Comparison of ENCODE assay signal across 8 cellular contexts in genomic region chr2:162840598-162841246, GRCh38. TPM values are rescaled to one million over a fixed set of nuclear protein-coding genes. Genes with fewer than 3 reads are reported as not detected.
DNase-seq lines count a peak whose midpoint lies in the region; ATAC-seq, FAIRE-seq and TF ChIP-seq lines count a peak whose summit lies in the region.

No MANE protein-coding gene starts in this region.

- H3K4me2 ChIP-seq in GM12878 (ENCODE audit: control insufficient read depth, insufficient read depth): no peak overlapping the region

- RAD21 ChIA-PET in GM12878 (lab: Charles Lee; ENCODE audit: unreplicated experiment): no interaction called here

- no peaks in the 10 kb centered on the region for H4K20me1 ChIP-seq in GM12878 (ENCODE audit: control insufficient read depth, insufficient read depth)

- H3K4me1 ChIP-seq in GM12878 (ENCODE audit: control insufficient read depth, insufficient read depth, low read length): no peaks in the 10 kb centered on the region

- TF ChIP-seq EP300 in GM12878 (IDR thresholded peaks at IDR 0.05; ENCODE audit: borderline replicate concordance in 1 of 2, control insufficient read depth in 1 of 2, low read depth in 2 of 2, low read length in 2 of 2): no peak

- POLR2A ChIA-PET in GM12878 (lab: Charles Lee): no interaction called here

- in situ Hi-C loops in GM12878 (cut with MboI): no loop called here

- ATAC-seq in GM12878: peak; percentile 71

- SMC1A ChIA-PET in GM12878 (lab: Charles Lee; ENCODE audit: uncharacterized antibody, unreplicated experiment): no interaction called here

- no peak overlapping the region for H3K27ac ChIP-seq in GM12878 (ENCODE audit: control insufficient read depth, insufficient read depth)

- DNase-seq in NCI-H1105 (lab: John Stamatoyannopoulos, UW) (peak; percentile 7), NCI-H1105 treated with DMSO at 0.1 percent for 48 hours (lab: John Stamatoyannopoulos, UW) (no peak), H4 (ENCODE audit: low spot score) (peak; percentile 60), MV-4-11 (lab: John Stamatoyannopoulos, UW) (peak; percentile 62), GM12878 (ENCODE audit: low read depth, low spot score) (peak; percentile 4), kidney tubule cell (ENCODE audit: low spot score) (peak; percentile 72), NCI-H1694 (lab: John Stamatoyannopoulos, UW) (no peak)
- DNase-seq in effector CD4-positive, alpha-beta T cell: no peak

- H3K9ac ChIP-seq in GM12878 (ENCODE audit: control insufficient read depth, insufficient read depth, low read length): no peak overlapping the region

- no peaks in the 10 kb centered on the region for H3K9me3 ChIP-seq in GM12878 (replicated peaks; ENCODE audit: control insufficient read depth, insufficient read depth, low read length)

- no peak overlapping the region for H3K4me3 ChIP-seq in GM12878

- TF ChIP-seq CTCF in GM12878 (IDR thresholded peaks at IDR 0.05 in 2 of 3, conservative IDR thresholded peaks at IDR 0.05 in 1 of 3; ENCODE audit: control insufficient read depth in 2 of 3, extremely low read depth in 1 of 3, insufficient read depth in 1 of 3, low read depth in 3 of 3, low read length in 3 of 3): no peak

- H3K27me3 ChIP-seq in GM12878 (replicated peaks in 1 of 2; ENCODE audit: control insufficient read depth in 2 of 2, insufficient read depth in 2 of 2, low read length in 1 of 2): peaks cover 0 to 2% of the 10 kb centered on the region in 2 experiments; a peak in 2 of 4 replicates

- 22% methylated on average over 8 of the region's 8 CpGs for WGBS in GM12878 (ENCODE audit: insufficient coverage, insufficient replicate concordance, low lambda C conversion rate, missing lambda C conversion rate)

- no TSS peak for BruUV-seq in GM12878 (replicated peaks; lab: Mats Ljungman, UMichigan)

- H3K36me3 ChIP-seq in GM12878 (ENCODE audit: control insufficient read depth in 2 of 2, insufficient read depth in 2 of 2, low read length in 1 of 2): no peaks in the 10 kb centered on the region

- no peak for TF ChIP-seq POLR2A in GM12878 (IDR thresholded peaks at IDR 0.05; ENCODE audit: low read depth, low read length)

- intact Hi-C loops in GM12878 (cut with micrococcal nuclease; ENCODE audit: unreplicated experiment): no loop called here

- no peak for TF ChIP-seq RAD21 in GM12878 (IDR thresholded peaks at IDR 0.05; ENCODE audit: insufficient read depth, low read depth, low read length)

- CTCF ChIA-PET in GM12878 (lab: Yijun Ruan, JAX): interaction anchor here (2.0 kb wide), 1 partner anchor 11 kb away, joined by 5 read pairs; no protein-coding TSS in a partner anchor

- H3K79me2 ChIP-seq in GM12878 (ENCODE audit: control insufficient read depth, insufficient read depth, low read length): no peaks in the 10 kb centered on the region

- no peak for FAIRE-seq in GM12878 (lab: Jason Lieb, UNC)

- H2AFZ ChIP-seq in GM12878 (ENCODE audit: control insufficient read depth, low read depth, low read length): no peak overlapping the region

TF ChIP-seq in GM12878, 131 proteins besides CTCF, POLR2A, EP300 and RAD21 (continues in another document):
- TF ChIP-seq IKZF1 (conservative IDR thresholded peaks at IDR 0.05) (no peak), ZBTB40 (IDR thresholded peaks at IDR 0.05; ENCODE audit: borderline replicate concordance) (peak; percentile 83), HDAC2 (IDR thresholded peaks at IDR 0.05) (peak; percentile 63; the same call in 1 of the 2 replicates), SREBF1 (IDR thresholded peaks at IDR 0.05; ENCODE audit: low read length) (peak; percentile 94), RCOR1 (conservative IDR thresholded peaks at IDR 0.05; ENCODE audit: low read depth, low read length) (peak; percentile 88; the same call in 1 of the 2 replicates), REST (IDR thresholded peaks at IDR 0.05; ENCODE audit: low read depth, low read length) (peak; percentile 100), IRF4 (IDR thresholded peaks at IDR 0.05; ENCODE audit: low read depth, low read length) (0 out of 2 replicates have a peak, but pooled peaks have one; percentile 45), ZNF24 (IDR thresholded peaks at IDR 0.05) (no peak), ZZZ3 (IDR thresholded peaks at IDR 0.05; ENCODE audit: control insufficient read depth, insufficient read length, low read depth) (no peak)

RNA-seq across cellular contexts. Expression of gene KCNH7, which starts 2.2 kb away (rescaled TPM):
- 0.06 TPM in 1 of 2 replicates, not detected in the other for total RNA-seq in H4 (2014; rRNA removed; shearing (Covaris generic))
- not detected in 2 replicates for total RNA-seq in GM12878 (2013; cell fraction: nucleolus; rRNA removed)
- total RNA-seq in GM12878 (2014; rRNA removed): not detected in 2 replicates
- not detected in 2 replicates for total RNA-seq in GM12878 (2014; rRNA removed; fragmentation: Illumina TruSeq; extraction: Trizol)
- total RNA-seq in GM12878 (2021): not detected in 2 replicates
- not detected for polyA plus RNA-seq in GM12878 (2011; ENCODE audit: low read depth)
- not detected in 2 replicates for polyA plus RNA-seq in GM12878 (2011; rRNA removed)
- not detected in 2 replicates for polyA plus RNA-seq in GM12878 (2011; cell fraction: cytosol; rRNA removed)
- 0.03 TPM in 1 of 2 replicates, not detected in the other for polyA plus RNA-seq in GM12878 (2011; cell fraction: nucleus; rRNA removed)
- polyA plus RNA-seq in GM12878 (2012): not detected in 2 replicates
- not detected in 2 replicates for polyA plus RNA-seq in GM12878 (2014; fragmentation: Illumina TruSeq; extraction: Trizol)
- polyA plus RNA-seq in GM12878 (2014; fragmentation: Nextera tagmentation; extraction: Ambion mirVana): not detected
- not detected in 2 replicates for polyA plus RNA-seq in GM12878 (2014; rRNA removed)
- polyA plus RNA-seq in GM12878 (2016; fragmentation: Nextera tagmentation; extraction: Ambion mirVana): not detected
- not detected in 2 replicates for polyA minus RNA-seq in GM12878 (2011; rRNA and poly(A)+ RNA removed)
- not detected in 2 replicates for polyA minus RNA-seq in GM12878 (2011; cell fraction: cytosol; rRNA and poly(A)+ RNA removed)
- not detected in 2 replicates for polyA minus RNA-seq in GM12878 (2011; cell fraction: nucleus; rRNA and poly(A)+ RNA removed)

Comparison
In these comparisons a context has a peak if more than half of its experiments do, and no peak if none do; other contexts are left out.
1. DNase-seq: peak in NCI-H1105 (single experiment), H4 (single experiment), MV-4-11 (single experiment), GM12878 (single experiment) and kidney tubule cell (single experiment); none in NCI-H1105 treated with DMSO at 0.1 percent for 48 hours (single experiment), effector CD4-positive, alpha-beta T cell (single experiment) and NCI-H1694 (single experiment).